In the genomic region with DNA sequence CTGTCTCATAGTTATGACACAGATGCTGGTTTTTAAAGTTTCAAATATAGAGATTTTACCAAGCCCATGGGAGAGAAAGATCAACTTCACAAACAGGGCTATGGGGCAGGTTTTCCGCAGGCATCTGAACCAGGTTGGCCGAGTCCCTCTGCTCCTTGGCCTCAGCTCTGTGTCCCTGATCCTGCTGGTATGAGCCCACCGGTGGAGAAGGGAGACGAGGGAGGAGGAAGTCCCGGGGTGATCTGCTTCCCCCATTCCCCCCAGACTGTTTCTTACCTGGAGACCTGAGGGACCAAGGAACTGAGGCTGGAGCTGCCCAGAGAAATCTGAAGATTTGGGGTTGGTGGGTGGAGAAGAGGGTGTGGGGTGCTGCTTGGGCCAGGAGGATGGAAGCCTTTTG, we compare ENCODE assay signal across 1 cellular context.
TF ChIP-seq lines count a peak whose summit lies in the region.

No MANE protein-coding gene starts in this region.

TF ChIP-seq in K562, 482 proteins besides CTCF, POLR2A, EP300 and RAD21:
- TF ChIP-seq, protein P1, sequence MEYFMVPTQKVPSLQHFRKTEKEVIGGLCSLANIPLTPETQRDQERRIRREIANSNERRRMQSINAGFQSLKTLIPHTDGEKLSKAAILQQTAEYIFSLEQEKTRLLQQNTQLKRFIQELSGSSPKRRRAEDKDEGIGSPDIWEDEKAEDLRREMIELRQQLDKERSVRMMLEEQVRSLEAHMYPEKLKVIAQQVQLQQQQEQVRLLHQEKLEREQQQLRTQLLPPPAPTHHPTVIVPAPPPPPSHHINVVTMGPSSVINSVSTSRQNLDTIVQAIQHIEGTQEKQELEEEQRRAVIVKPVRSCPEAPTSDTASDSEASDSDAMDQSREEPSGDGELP (CRISPR knock-in tag; IDR thresholded peaks at IDR 0.05; ENCODE audit: borderline replicate concordance), result 0 out of 2 replicates have a peak, but pooled peaks have one; percentile 15
- no peak for TF ChIP-seq ZNF3 (CRISPR knock-in tag; IDR thresholded peaks at IDR 0.05)
TF ChIP-seq in K562: peak in this region for 1.
